In the genomic region with DNA sequence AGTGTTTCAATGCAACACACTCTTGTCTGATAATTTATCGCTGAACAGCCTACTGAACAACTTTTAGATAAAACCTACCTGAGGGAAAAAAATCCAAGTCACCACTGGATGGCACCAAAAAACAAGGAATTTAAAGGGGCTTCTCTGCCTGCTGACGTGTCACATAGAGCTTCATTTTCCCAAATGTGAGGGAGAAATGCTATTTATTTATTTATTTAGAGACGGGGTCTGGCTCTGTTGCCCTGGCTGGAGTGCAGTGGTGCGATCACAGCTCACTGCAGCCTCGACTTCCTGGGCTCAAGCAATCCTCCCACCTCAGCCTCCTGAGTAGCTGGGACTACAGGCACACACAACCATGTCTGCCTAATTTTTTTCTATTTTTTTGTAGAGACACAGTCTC, we compare ENCODE assay signal across 9 cellular contexts. TPM values are rescaled to one million over a fixed set of nuclear protein-coding genes. Genes with fewer than 3 reads are reported as not detected.
DNase-seq lines count a peak whose midpoint lies in the region; ATAC-seq and TF ChIP-seq lines count a peak whose summit lies in the region.
"Not testable (repeated sequence)": the region's sequence is repeated elsewhere in the genome, so short reads cannot be mapped to it uniquely, and the experiment has no call there.
"Had no signal": no experiment of that assay in that cellular context is flagged by ENCODE, and none has a peak within 500 bp of the region (broad histone marks: within the 10 kb centered on the region; RNA-seq: fewer than 3 reads in every experiment).

No MANE protein-coding gene starts in this region.

- peak overlapping the region; percentile 12 for H3K27ac Mint-ChIP-seq in activated naive CD4-positive, alpha-beta T cell treated with anti-CD3 and anti-CD28 coated beads, Interleukin-2, amount 10 ng/mL, durations not matched to agents 7 days and 5 days

- not testable (repeated sequence) for H3K27ac ChIP-seq in OCI-LY7 (ENCODE audit: low read depth, low read length, poor library complexity, severe bottlenecking)

- not testable (repeated sequence) for H3K9me2 ChIP-seq in OCI-LY7 (ENCODE audit: insufficient read depth, low read length)

- ATAC-seq in GM21381 (IDR thresholded peaks at IDR 0.05; ENCODE audit: unreplicated experiment), result peak; percentile 60

- POLR2A ChIA-PET in OCI-LY7 (lab: Charles Lee), result interaction anchor here (0.7 kb wide), 1 partner anchor 949 kb away, joined by 4 read pairs; no protein-coding TSS in a partner anchor

- not testable (repeated sequence) for H4K20me1 ChIP-seq in OCI-LY7 (ENCODE audit: insufficient read depth, low read length)

- H3K4me3 ChIP-seq in OCI-LY7 (ENCODE audit: low read depth, low read length, poor library complexity, severe bottlenecking); fibroblast of mammary gland (ENCODE audit: control insufficient read depth, low read depth, low read length): not testable (repeated sequence)

- H3K4me1 Mint-ChIP-seq in activated naive CD4-positive, alpha-beta T cell treated with anti-CD3 and anti-CD28 coated beads, Interleukin-2, amount 10 ng/mL, durations not matched to agents 7 days and 5 days, result peaks cover 15% of the 10 kb centered on the region

- intact Hi-C loops in OCI-LY7 (cut with micrococcal nuclease; ENCODE audit: unreplicated experiment), result loop anchor here (1.0 to 5.0 kb wide), 3 partner anchors 79 to 593 kb away; no protein-coding TSS in a partner anchor

- not testable (repeated sequence) for H3K4me3 Mint-ChIP-seq in activated naive CD4-positive, alpha-beta T cell treated with anti-CD3 and anti-CD28 coated beads, Interleukin-2, amount 10 ng/mL, durations not matched to agents 7 days and 5 days

- H3K4me2 ChIP-seq in OCI-LY7 (ENCODE audit: low read length), result not testable (repeated sequence)

- H3K36me3 Mint-ChIP-seq in activated naive CD4-positive, alpha-beta T cell treated with anti-CD3 and anti-CD28 coated beads, Interleukin-2, amount 10 ng/mL, durations not matched to agents 7 days and 5 days, result not testable (repeated sequence)

- not testable (repeated sequence) for H3K27me3 Mint-ChIP-seq in activated naive CD4-positive, alpha-beta T cell treated with anti-CD3 and anti-CD28 coated beads, Interleukin-2, amount 10 ng/mL, durations not matched to agents 7 days and 5 days

- not testable (repeated sequence) for H3K79me2 ChIP-seq in OCI-LY7 (ENCODE audit: insufficient read depth, low read depth, low read length)

- CTCF ChIA-PET in OCI-LY7 (lab: Charles Lee; ENCODE audit: unreplicated experiment), result interaction anchor here (1.3 kb wide), 1 partner anchor 592 kb away, joined by 3 read pairs; no protein-coding TSS in a partner anchor
- CTCF ChIA-PET in activated naive CD4-positive, alpha-beta T cell treated with anti-CD3 and anti-CD28 coated beads, Interleukin-2, amount 10 ng/mL, durations not matched to agents 7 days and 5 days (lab: Charles Lee), result interaction anchor here (0.6 to 2.4 kb wide), 16 partner anchors 9 to 670 kb away, joined by 3 to 15 read pairs (median 3); no protein-coding TSS in a partner anchor

- not testable (repeated sequence) for H2AFZ ChIP-seq in OCI-LY7 (ENCODE audit: low read length)

- DNase-seq in COLO829 (ENCODE audit: low spot score) (peak; percentile 62), NCI-H1092 (lab: John Stamatoyannopoulos, UW) (peak; percentile 72), OCI-LY7 (ENCODE audit: low spot score) (peak; percentile 55), fibroblast of mammary gland (ENCODE audit: low read depth) (peak; percentile 78), medulla oblongata (ENCODE audit: extremely low spot score) (peak; percentile 65)
- DNase-seq in activated naive CD4-positive, alpha-beta T cell treated with anti-CD3 and anti-CD28 coated beads, Interleukin-2, amount 10 ng/mL, durations not matched to agents 7 days and 5 days, result peak; percentile 40
- DNase-seq in stimulated activated CD8-positive, alpha-beta memory T cell treated with anti-CD3 and anti-CD28 coated beads, Interleukin-12 subunit alpha, Interleukin-12 subunit beta, amount 100 ng/mL, for 1 hour (ENCODE audit: low read depth), result peak; percentile 11

- H3K9me3 Mint-ChIP-seq in activated naive CD4-positive, alpha-beta T cell treated with anti-CD3 and anti-CD28 coated beads, Interleukin-2, amount 10 ng/mL, durations not matched to agents 7 days and 5 days, result not testable (repeated sequence)

- TF ChIP-seq CTCF in OCI-LY7 (conservative IDR thresholded peaks at IDR 0.05; ENCODE audit: low read length), result peak; percentile 74
- TF ChIP-seq CTCF in fibroblast of mammary gland (conservative IDR thresholded peaks at IDR 0.05; ENCODE audit: control insufficient read depth, insufficient read depth, low read depth, low read length), result peak; percentile 54

- H3K9me3 ChIP-seq in OCI-LY7 (ENCODE audit: low read length), result not testable (repeated sequence)

- not testable (repeated sequence) for H3K36me3 ChIP-seq in OCI-LY7 (ENCODE audit: insufficient read depth, low read length)

- BruUV-seq in OCI-LY7 (replicated peaks; lab: Mats Ljungman, UMichigan), result not testable (repeated sequence)

- H3K4me1 ChIP-seq in OCI-LY7 (ENCODE audit: insufficient read depth, low read length, poor library complexity, severe bottlenecking), result not testable (repeated sequence)

RNA-seq across cellular contexts. Expression of gene MAS1, which starts 27.4 kb away (rescaled TPM):
- under 0.01 TPM in 1 of 2 replicates, not detected in the other for total RNA-seq in OCI-LY7 (2014; rRNA removed; shearing (Covaris generic))
- total RNA-seq in OCI-LY7 (2022), result not detected in 2 replicates
- total RNA-seq: T-helper 2 cell treated with Interferon-gamma antibody and Interleukin-4, amounts not matched to agents 100 ng/mL and 5 ng/mL, for 36 hours had no signal

Comparison
In these comparisons a context has a peak if more than half of its experiments do, and no peak if none do; other contexts are left out.
1. DNase-seq: peak in every context shown above with its lines; median percentile 78 in fibroblast of mammary gland; 72 in NCI-H1092; 65 in medulla oblongata; 62 in COLO829; 55 in OCI-LY7; 40 in activated naive CD4-positive, alpha-beta T cell treated with anti-CD3 and anti-CD28 coated beads, Interleukin-2, amount 10 ng/mL, durations not matched to agents 7 days and 5 days; 11 in stimulated activated CD8-positive, alpha-beta memory T cell treated with anti-CD3 and anti-CD28 coated beads, Interleukin-12 subunit alpha, Interleukin-12 subunit beta, amount 100 ng/mL, for 1 hour.